Comparison of ENCODE assay signal across 8 cellular contexts in the genomic region with DNA sequence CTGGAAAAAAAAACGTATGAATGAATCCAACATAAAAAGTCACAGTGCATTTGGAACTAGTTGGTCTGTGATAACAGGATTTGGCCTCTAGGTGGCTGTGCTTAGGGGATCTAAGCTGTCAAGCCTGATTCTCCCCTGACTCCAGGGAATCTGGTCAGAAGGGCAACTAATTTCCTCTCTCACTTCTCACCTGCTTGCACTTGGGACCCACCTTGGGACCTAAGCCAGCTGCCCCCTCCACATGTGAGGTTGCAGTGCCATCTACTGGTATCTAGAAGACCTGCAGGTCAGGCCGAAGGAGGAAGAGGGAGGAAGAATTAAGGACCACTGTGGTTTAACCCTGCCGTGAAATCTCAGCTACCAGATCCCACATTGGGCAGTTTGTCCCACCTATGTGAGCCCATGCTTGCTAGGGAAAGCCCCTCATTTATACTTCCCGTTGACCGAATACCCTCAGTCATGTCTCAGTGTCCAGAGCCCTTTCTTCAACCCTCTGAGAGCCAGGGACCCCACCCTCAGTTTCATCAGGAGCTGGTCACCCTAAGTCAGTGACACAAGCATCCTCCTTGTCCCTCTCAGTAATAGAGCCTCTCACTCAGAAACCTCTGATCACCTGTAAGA. TPM values are rescaled to one million over a fixed set of nuclear protein-coding genes. Genes with fewer than 3 reads are reported as not detected.
DNase-seq lines count a peak whose midpoint lies in the region; ATAC-seq, FAIRE-seq and TF ChIP-seq lines count a peak whose summit lies in the region.

No MANE protein-coding gene starts in this region.

- no peak overlapping the region for H3K4me3 ChIP-seq in breast epithelium
- no peak overlapping the region for H3K4me3 ChIP-seq in keratinocyte (ENCODE audit: control insufficient read depth in 2 of 3, extremely low read depth in 1 of 3, insufficient read depth in 2 of 3, low read depth in 1 of 3, low read length in 3 of 3)

- TF ChIP-seq CTCF in 22Rv1 (IDR thresholded peaks at IDR 0.05) (peak; percentile 94), VCaP (conservative IDR thresholded peaks at IDR 0.05) (peak; percentile 95), breast epithelium (IDR thresholded peaks at IDR 0.05) (peak; percentile 59 to 92 (median 87)), keratinocyte (optimal IDR thresholded peaks at IDR 0.05 in 1 of 3, IDR thresholded peaks at IDR 0.05 in 1 of 3, conservative IDR thresholded peaks at IDR 0.05 in 1 of 3; ENCODE audit: extremely low read depth in 1 of 3, insufficient read depth in 2 of 3, low read length in 3 of 3) (peak; percentile 93 to 99 (median 94))

- TF ChIP-seq POLR2A in breast epithelium (IDR thresholded peaks at IDR 0.05), result no peak

- no peaks in the 10 kb centered on the region for H3K9me1 ChIP-seq in keratinocyte (ENCODE audit: control insufficient read depth, extremely low read depth, insufficient read depth, low read length)

- intact Hi-C loops in breast epithelium (cut with DNase I; ENCODE audit: low total_unique reads), result no loop called here

- FAIRE-seq in keratinocyte (lab: Jason Lieb, UNC), result peak; percentile 17

- H3K9me3 ChIP-seq in breast epithelium (no peaks in the 10 kb centered on the region), keratinocyte (ENCODE audit: control insufficient read depth, low read depth, low read length) (no peaks in the 10 kb centered on the region)

- H3K4me2 ChIP-seq in keratinocyte (ENCODE audit: control insufficient read depth, extremely low read depth, insufficient read depth, low read depth, low read length), result no peak overlapping the region

- H2AFZ ChIP-seq in keratinocyte (ENCODE audit: control insufficient read depth, low read length), result peak overlapping the region; percentile 33

- no peaks in the 10 kb centered on the region for H3K79me2 ChIP-seq in keratinocyte (ENCODE audit: control insufficient read depth, insufficient read depth, low read length)

- H3K27me3 ChIP-seq in breast epithelium (no peaks in the 10 kb centered on the region), keratinocyte (ENCODE audit: control insufficient read depth, extremely low read depth, insufficient read depth, low read length) (no peaks in the 10 kb centered on the region)

- H3K9ac ChIP-seq in keratinocyte (ENCODE audit: control insufficient read depth, extremely low read depth, insufficient read depth, low read length), result no peak overlapping the region

- H3K27ac ChIP-seq in 22Rv1 (no peak overlapping the region), VCaP (no peak overlapping the region), breast epithelium (no peak overlapping the region), keratinocyte (ENCODE audit: control insufficient read depth, insufficient read depth, low read length) (no peak overlapping the region)

- H3K4me1 ChIP-seq in breast epithelium, result no peaks in the 10 kb centered on the region
- H3K4me1 ChIP-seq in keratinocyte (ENCODE audit: control insufficient read depth, extremely low read depth, insufficient read depth, low read length), result peaks cover 6% of the 10 kb centered on the region

- no peaks in the 10 kb centered on the region for H3K36me3 ChIP-seq in breast epithelium
- no peaks in the 10 kb centered on the region for H3K36me3 ChIP-seq in keratinocyte (ENCODE audit: control insufficient read depth in 2 of 2, extremely low read depth in 1 of 2, insufficient read depth in 2 of 2, low read length in 2 of 2)

- H4K20me1 ChIP-seq in keratinocyte (ENCODE audit: control insufficient read depth, extremely low read depth, insufficient read depth, low read length), result no peaks in the 10 kb centered on the region

- peak; percentile 78 for DNase-seq in NCI-H2029 treated with DMSO at 0.1 percent for 48 hours (lab: John Stamatoyannopoulos, UW)
- no peak for DNase-seq in breast epithelium (ENCODE audit: low spot score in 2 of 2)
- peak; percentile 66 for DNase-seq in keratinocyte (ENCODE audit: low read depth, low spot score)
- DNase-seq in stimulated activated CD4-positive, alpha-beta T cell treated with anti-CD3 and anti-CD28 coated beads, Interleukin-4, amount 100 ng/mL, for 24 hours, result peak; percentile 66

- ATAC-seq in GM18498 (IDR thresholded peaks at IDR 0.05; ENCODE audit: unreplicated experiment) (peak; percentile 89), HG02884 (IDR thresholded peaks at IDR 0.05; ENCODE audit: unreplicated experiment) (peak; percentile 77)

- dilution Hi-C loops in keratinocyte (cut with MboI; ENCODE audit: extremely low pct_ligation_motif_present, low sequenced_read_pairs), result no loop called here

RNA-seq across cellular contexts. Expression of a gene that starts 33.2 kb away (rescaled TPM):
- total RNA-seq in breast epithelium, result 100 to 1,000 TPM in 1 of 3 donors, 10 to 100 TPM in 2; 53.1 to 130 (median 78.3) TPM
- 26.0 to 43.0 TPM (median 30.1 TPM) in 3 replicates for polyA plus RNA-seq in keratinocyte
- 1.6 TPM for polyA plus RNA-seq in keratinocyte (2011; ENCODE audit: low read depth)
- polyA plus RNA-seq in keratinocyte (2011; cell fraction: cytosol; rRNA removed), result 12.2 and 49.7 TPM in 2 replicates
- polyA plus RNA-seq in keratinocyte (2011; cell fraction: nucleus; rRNA removed), result 15.5 and 20.8 TPM in 2 replicates
- 5.5 and 85.3 TPM in 2 replicates for polyA plus RNA-seq in keratinocyte (2012; ENCODE audit: low replicate concordance)
- 3.3 to 6.2 TPM (median 3.4 TPM) in 3 replicates for polyA minus RNA-seq in keratinocyte
- polyA minus RNA-seq in keratinocyte (2011; cell fraction: cytosol; rRNA and poly(A)+ RNA removed), result 23.0 TPM
- polyA minus RNA-seq in keratinocyte (2011; cell fraction: nucleus; rRNA and poly(A)+ RNA removed), result 8.4 and 9.0 TPM in 2 replicates

RNA-seq across cellular contexts. Expression of a gene that starts 36.8 kb away (rescaled TPM):
- 10 to 100 TPM; 15.7 to 30.4 (median 17.3) TPM for total RNA-seq in breast epithelium
- 7.3 to 12.6 TPM (median 8.0 TPM) in 3 replicates for polyA plus RNA-seq in keratinocyte
- 11.0 TPM for polyA plus RNA-seq in keratinocyte (2011; ENCODE audit: low read depth)
- 6.9 and 7.5 TPM in 2 replicates for polyA plus RNA-seq in keratinocyte (2011; cell fraction: cytosol; rRNA removed)
- 17.9 and 18.9 TPM in 2 replicates for polyA plus RNA-seq in keratinocyte (2011; cell fraction: nucleus; rRNA removed)
- 12.0 and 33.7 TPM in 2 replicates for polyA plus RNA-seq in keratinocyte (2012; ENCODE audit: low replicate concordance)
- polyA minus RNA-seq in keratinocyte, result 8.1 to 21.8 TPM (median 9.0 TPM) in 3 replicates
- polyA minus RNA-seq in keratinocyte (2011; cell fraction: cytosol; rRNA and poly(A)+ RNA removed), result 14.6 TPM
- 10.7 and 12.0 TPM in 2 replicates for polyA minus RNA-seq in keratinocyte (2011; cell fraction: nucleus; rRNA and poly(A)+ RNA removed)

Comparison
In these comparisons a context has a peak if more than half of its experiments do, and no peak if none do; other contexts are left out.
1. DNase-seq: peak in NCI-H2029 treated with DMSO at 0.1 percent for 48 hours (single experiment), keratinocyte (single experiment) and stimulated activated CD4-positive, alpha-beta T cell treated with anti-CD3 and anti-CD28 coated beads, Interleukin-4, amount 100 ng/mL, for 24 hours (single experiment); none in breast epithelium (0 of 2).
2. Peak in every context shown above with its lines, with median percentiles within 50 percentile points of each other: CTCF ChIP-seq.